ENCODE assay signal across 24 cellular contexts in the genomic region with DNA sequence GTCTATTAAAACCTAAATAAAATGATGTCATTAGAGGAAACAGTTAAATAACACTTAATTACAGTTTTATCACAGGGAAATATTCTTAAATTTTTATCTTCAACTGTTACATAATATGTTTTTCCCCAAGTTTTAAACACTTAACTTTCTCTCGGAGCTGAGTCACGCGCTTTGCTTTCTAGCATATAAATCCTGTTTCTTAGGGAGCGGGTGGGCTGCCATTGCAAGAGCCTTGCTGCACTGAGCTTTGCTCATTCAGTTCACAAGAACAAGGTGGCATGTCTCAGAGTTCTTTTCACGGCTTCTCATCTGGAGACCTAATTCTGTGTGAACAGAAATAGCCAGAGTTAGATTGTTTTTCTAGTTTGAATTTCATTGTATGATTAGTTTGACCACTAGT.
"Had no signal": no experiment of that assay in that cellular context is flagged by ENCODE, and none has a peak within 500 bp of the region (broad histone marks: within the 10 kb centered on the region; RNA-seq: fewer than 3 reads in every experiment).

No MANE protein-coding gene starts in this region.

- H3K4me1 ChIP-seq: breast epithelium had no signal

- ATAC-seq: activated T-cell treated with anti-CD3 and anti-CD28 coated beads, Interleukin-2, amount 50 U/mL, for 4 hours; activated T-helper 17 cell treated with anti-CD3 and anti-CD28 coated beads, Interleukin-2, amount 50 U/mL, for 72 hours; T-cell had no signal

- H3K27me3 ChIP-seq: breast epithelium had no signal

- H3K36me3 ChIP-seq: breast epithelium had no signal

- H3K9me3 Mint-ChIP-seq: activated CD4-positive, alpha-beta memory T cell treated with anti-CD3 and anti-CD28 coated beads for 36 hours; activated CD4-positive, alpha-beta T cell treated with anti-CD3 and anti-CD28 coated beads, Interleukin-2, amount 10 ng/mL, durations not matched to agents 7 days and 5 days; activated naive CD4-positive, alpha-beta T cell treated with anti-CD3 and anti-CD28 coated beads for 36 hours; activated T-cell treated with anti-CD3 and anti-CD28 coated beads, Interleukin-2, amount 50 U/mL, for 4 hours; activated T-helper 17 cell treated with anti-CD3 and anti-CD28 coated beads, Interleukin-2, amount 50 U/mL, for 72 hours; IgD-negative memory B cell; T-cell had no signal

- H3K27me3 Mint-ChIP-seq: activated CD4-positive, alpha-beta memory T cell treated with anti-CD3 and anti-CD28 coated beads for 36 hours; activated CD4-positive, alpha-beta T cell treated with anti-CD3 and anti-CD28 coated beads, Interleukin-2, amount 10 ng/mL, durations not matched to agents 7 days and 5 days; activated naive CD8-positive, alpha-beta T cell; activated T-helper 17 cell treated with anti-CD3 and anti-CD28 coated beads, Interleukin-2, amount 50 U/mL, for 72 hours; IgD-negative memory B cell; T-cell had no signal

- H3K4me1 Mint-ChIP-seq: activated CD4-positive, alpha-beta T cell treated with anti-CD3 and anti-CD28 coated beads, Interleukin-2, amount 10 ng/mL, durations not matched to agents 7 days and 5 days; activated T-helper 17 cell treated with anti-CD3 and anti-CD28 coated beads, Interleukin-2, amount 50 U/mL, for 72 hours; T-cell had no signal

- H3K27ac Mint-ChIP-seq: activated CD4-positive, alpha-beta memory T cell treated with anti-CD3 and anti-CD28 coated beads for 36 hours; activated CD4-positive, alpha-beta T cell treated with anti-CD3 and anti-CD28 coated beads, Interleukin-2, amount 10 ng/mL, durations not matched to agents 7 days and 5 days; activated naive CD4-positive, alpha-beta T cell treated with anti-CD3 and anti-CD28 coated beads for 36 hours; activated naive CD8-positive, alpha-beta T cell; activated T-helper 17 cell treated with anti-CD3 and anti-CD28 coated beads, Interleukin-2, amount 50 U/mL, for 72 hours; IgD-negative memory B cell; T-cell had no signal

- H3K4me3 ChIP-seq: breast epithelium, SK-N-MC had no signal

- H3K9me3 ChIP-seq: breast epithelium had no signal

- H3K27ac ChIP-seq: breast epithelium had no signal

- H3K4me3 Mint-ChIP-seq: activated CD4-positive, alpha-beta memory T cell treated with anti-CD3 and anti-CD28 coated beads for 36 hours; activated CD4-positive, alpha-beta T cell treated with anti-CD3 and anti-CD28 coated beads, Interleukin-2, amount 10 ng/mL, durations not matched to agents 7 days and 5 days; activated naive CD4-positive, alpha-beta T cell treated with anti-CD3 and anti-CD28 coated beads for 36 hours; activated naive CD8-positive, alpha-beta T cell; activated T-cell treated with anti-CD3 and anti-CD28 coated beads, Interleukin-2, amount 50 U/mL, for 4 hours; activated T-helper 17 cell treated with anti-CD3 and anti-CD28 coated beads, Interleukin-2, amount 50 U/mL, for 72 hours; IgD-negative memory B cell; T-cell had no signal

- DNase-seq: activated CD4-positive, alpha-beta memory T cell treated with anti-CD3 and anti-CD28 coated beads for 36 hours; activated CD4-positive, alpha-beta T cell treated with anti-CD3 and anti-CD28 coated beads, Interleukin-2, amount 10 ng/mL, durations not matched to agents 7 days and 5 days; activated CD4-positive, CD25-positive, alpha-beta regulatory T cell; activated CD8-positive, alpha-beta memory T cell treated with anti-CD3 and anti-CD28 coated beads for 24 hours; activated gamma-delta T cell; activated naive CD4-positive, alpha-beta T cell treated with anti-CD3 and anti-CD28 coated beads for 36 hours; activated T-cell treated with anti-CD3 and anti-CD28 coated beads, Interleukin-2, amount 50 U/mL, for 4 hours; KG1; NCI-H1092; NCI-H1417; NCI-H1930; NCI-H2107; NCI-H2171 treated with DMSO at 0.1 percent for 48 hours; NCI-H226; NCI-H82; SIG-M5; T-cell; T-helper 2 cell; T1000 had no signal
